Comparison of ENCODE assay signal across 1 cellular context in the genomic region with DNA sequence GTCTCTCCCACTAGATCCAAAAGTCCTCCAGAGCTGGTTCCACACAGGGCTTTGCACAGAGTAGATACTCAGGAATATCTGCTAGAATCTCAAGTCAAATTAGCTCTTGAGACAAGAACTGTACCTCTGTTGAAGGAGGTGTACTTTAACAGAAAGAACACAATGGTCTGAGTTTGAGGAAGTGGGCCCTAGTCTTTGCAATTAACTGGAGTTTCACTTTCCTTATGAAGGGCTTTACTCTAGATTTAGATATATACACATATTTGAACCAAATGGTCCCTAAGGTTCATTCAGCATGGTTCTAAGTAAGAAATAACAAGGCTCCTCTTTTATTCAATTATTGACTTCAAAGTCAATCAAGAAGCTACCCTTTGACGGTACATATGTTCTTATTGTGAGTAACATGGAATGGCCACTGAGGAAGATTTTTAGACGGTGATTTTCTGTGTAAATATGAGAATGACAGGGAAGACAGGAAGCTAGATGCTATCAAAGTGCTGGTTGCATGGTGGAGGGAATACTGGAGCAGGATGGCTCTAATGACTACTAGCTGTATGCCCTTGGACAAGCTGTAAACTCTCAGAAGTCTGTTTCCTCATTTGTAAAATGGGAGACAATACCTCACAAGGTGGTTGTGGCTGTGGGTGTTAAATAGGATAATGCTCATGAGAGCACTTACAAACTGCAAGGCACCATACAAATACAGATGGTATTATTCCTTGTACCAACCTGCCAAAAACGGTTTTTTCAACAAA.
TF ChIP-seq lines count a peak whose summit lies in the region.

No MANE protein-coding gene starts in this region.

TF ChIP-seq in GM12878, 131 proteins besides CTCF, POLR2A, EP300 and RAD21 (continued from another document and continues in another):
- TF ChIP-seq IRF3 (IDR thresholded peaks at IDR 0.05) (no peak), HDAC6 (IDR thresholded peaks at IDR 0.05; ENCODE audit: unreplicated experiment) (no peak), RELA (IDR thresholded peaks at IDR 0.05; ENCODE audit: borderline replicate concordance, partially characterized antibody) (peak; percentile 22), SMAD5 (IDR thresholded peaks at IDR 0.05; ENCODE audit: low read depth) (no peak), RBBP5 (conservative IDR thresholded peaks at IDR 0.05) (no peak), SPI1 (IDR thresholded peaks at IDR 0.05; ENCODE audit: borderline replicate concordance, insufficient read depth, low read depth, low read length) (peak; percentile 100), E2F8 (IDR thresholded peaks at IDR 0.05; ENCODE audit: low read depth, partially characterized antibody) (no peak), SRF (IDR thresholded peaks at IDR 0.05; ENCODE audit: low read depth in 2 of 2, low read length in 2 of 2) (0 out of 4 replicates have a peak, but pooled peaks of 1 of the 2 experiments have one; percentile 42), IRF4 (IDR thresholded peaks at IDR 0.05; ENCODE audit: low read depth, low read length) (peak; percentile 99), ELK1 (IDR thresholded peaks at IDR 0.05; ENCODE audit: low read depth, low read length) (no peak), NRF1 (conservative IDR thresholded peaks at IDR 0.05; ENCODE audit: low read depth, low read length) (no peak), ZNF592 (IDR thresholded peaks at IDR 0.05) (no peak), USF1 (IDR thresholded peaks at IDR 0.05; ENCODE audit: borderline replicate concordance, extremely low read length, insufficient read depth, low read depth, low read length) (no peak), CREM (IDR thresholded peaks at IDR 0.05; ENCODE audit: low read depth) (peak; percentile 91), CHD1 (IDR thresholded peaks at IDR 0.05; ENCODE audit: low read depth, low read length) (no peak), STAT1 (conservative IDR thresholded peaks at IDR 0.05) (no peak), SP1 (IDR thresholded peaks at IDR 0.05; ENCODE audit: low read depth, low read length) (peak; percentile 64), SREBF1 (IDR thresholded peaks at IDR 0.05; ENCODE audit: low read length) (no peak), TCF7 (IDR thresholded peaks at IDR 0.05; ENCODE audit: borderline replicate concordance) (peak; percentile 56), CHD4 (IDR thresholded peaks at IDR 0.05) (no peak), SMAD1 (IDR thresholded peaks at IDR 0.05; ENCODE audit: low read depth, partially characterized antibody) (no peak), ZBED1 (IDR thresholded peaks at IDR 0.05; ENCODE audit: borderline replicate concordance) (peak; percentile 85), MEF2A (IDR thresholded peaks at IDR 0.05; ENCODE audit: insufficient read depth, low read depth, low read length) (peak; percentile 91), GATAD2B (conservative IDR thresholded peaks at IDR 0.05; ENCODE audit: low read depth) (peak; percentile 53; the same call in 1 of the 2 replicates), MYC (IDR thresholded peaks at IDR 0.05; ENCODE audit: insufficient read depth, insufficient read length, insufficient replicate concordance, low read length, severe bottlenecking) (no peak), NFYA (IDR thresholded peaks at IDR 0.05; ENCODE audit: borderline replicate concordance, low read depth, low read length) (no peak), MEF2B (IDR thresholded peaks at IDR 0.05; ENCODE audit: partially characterized antibody, poor library complexity, severe bottlenecking) (peak; percentile 88), TCF12 (IDR thresholded peaks at IDR 0.05; ENCODE audit: low read depth, low read length) (0 out of 2 replicates have a peak, but pooled peaks have one; percentile 8), ZNF24 (IDR thresholded peaks at IDR 0.05) (peak; percentile 86), CREB1 (IDR thresholded peaks at IDR 0.05; ENCODE audit: low read depth) (no peak), KAT2A (conservative IDR thresholded peaks at IDR 0.05; ENCODE audit: control insufficient read depth, low read depth, low read length) (no peak), RAD51 (IDR thresholded peaks at IDR 0.05) (peak; percentile 35; the same call in 1 of the 2 replicates)
- TF ChIP-seq, protein P1, sequence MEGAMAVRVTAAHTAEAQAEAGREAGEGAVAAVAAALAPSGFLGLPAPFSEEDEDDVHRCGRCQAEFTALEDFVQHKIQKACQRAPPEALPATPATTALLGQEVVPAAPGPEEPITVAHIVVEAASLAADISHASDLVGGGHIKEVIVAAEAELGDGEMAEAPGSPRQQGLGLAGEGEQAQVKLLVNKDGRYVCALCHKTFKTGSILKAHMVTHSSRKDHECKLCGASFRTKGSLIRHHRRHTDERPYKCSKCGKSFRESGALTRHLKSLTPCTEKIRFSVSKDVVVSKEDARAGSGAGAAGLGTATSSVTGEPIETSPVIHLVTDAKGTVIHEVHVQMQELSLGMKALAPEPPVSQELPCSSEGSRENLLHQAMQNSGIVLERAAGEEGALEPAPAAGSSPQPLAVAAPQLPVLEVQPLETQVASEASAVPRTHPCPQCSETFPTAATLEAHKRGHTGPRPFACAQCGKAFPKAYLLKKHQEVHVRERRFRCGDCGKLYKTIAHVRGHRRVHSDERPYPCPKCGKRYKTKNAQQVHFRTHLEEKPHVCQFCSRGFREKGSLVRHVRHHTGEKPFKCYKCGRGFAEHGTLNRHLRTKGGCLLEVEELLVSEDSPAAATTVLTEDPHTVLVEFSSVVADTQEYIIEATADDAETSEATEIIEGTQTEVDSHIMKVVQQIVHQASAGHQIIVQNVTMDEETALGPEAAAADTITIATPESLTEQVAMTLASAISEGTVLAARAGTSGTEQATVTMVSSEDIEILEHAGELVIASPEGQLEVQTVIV (IDR thresholded peaks at IDR 0.05; ENCODE audit: borderline replicate concordance, partially characterized antibody), result no peak
- TF ChIP-seq, protein P2, sequence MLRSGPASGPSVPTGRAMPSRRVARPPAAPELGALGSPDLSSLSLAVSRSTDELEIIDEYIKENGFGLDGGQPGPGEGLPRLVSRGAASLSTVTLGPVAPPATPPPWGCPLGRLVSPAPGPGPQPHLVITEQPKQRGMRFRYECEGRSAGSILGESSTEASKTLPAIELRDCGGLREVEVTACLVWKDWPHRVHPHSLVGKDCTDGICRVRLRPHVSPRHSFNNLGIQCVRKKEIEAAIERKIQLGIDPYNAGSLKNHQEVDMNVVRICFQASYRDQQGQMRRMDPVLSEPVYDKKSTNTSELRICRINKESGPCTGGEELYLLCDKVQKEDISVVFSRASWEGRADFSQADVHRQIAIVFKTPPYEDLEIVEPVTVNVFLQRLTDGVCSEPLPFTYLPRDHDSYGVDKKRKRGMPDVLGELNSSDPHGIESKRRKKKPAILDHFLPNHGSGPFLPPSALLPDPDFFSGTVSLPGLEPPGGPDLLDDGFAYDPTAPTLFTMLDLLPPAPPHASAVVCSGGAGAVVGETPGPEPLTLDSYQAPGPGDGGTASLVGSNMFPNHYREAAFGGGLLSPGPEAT (IDR thresholded peaks at IDR 0.05; ENCODE audit: low read depth), result peak; percentile 65
- TF ChIP-seq, protein P3, sequence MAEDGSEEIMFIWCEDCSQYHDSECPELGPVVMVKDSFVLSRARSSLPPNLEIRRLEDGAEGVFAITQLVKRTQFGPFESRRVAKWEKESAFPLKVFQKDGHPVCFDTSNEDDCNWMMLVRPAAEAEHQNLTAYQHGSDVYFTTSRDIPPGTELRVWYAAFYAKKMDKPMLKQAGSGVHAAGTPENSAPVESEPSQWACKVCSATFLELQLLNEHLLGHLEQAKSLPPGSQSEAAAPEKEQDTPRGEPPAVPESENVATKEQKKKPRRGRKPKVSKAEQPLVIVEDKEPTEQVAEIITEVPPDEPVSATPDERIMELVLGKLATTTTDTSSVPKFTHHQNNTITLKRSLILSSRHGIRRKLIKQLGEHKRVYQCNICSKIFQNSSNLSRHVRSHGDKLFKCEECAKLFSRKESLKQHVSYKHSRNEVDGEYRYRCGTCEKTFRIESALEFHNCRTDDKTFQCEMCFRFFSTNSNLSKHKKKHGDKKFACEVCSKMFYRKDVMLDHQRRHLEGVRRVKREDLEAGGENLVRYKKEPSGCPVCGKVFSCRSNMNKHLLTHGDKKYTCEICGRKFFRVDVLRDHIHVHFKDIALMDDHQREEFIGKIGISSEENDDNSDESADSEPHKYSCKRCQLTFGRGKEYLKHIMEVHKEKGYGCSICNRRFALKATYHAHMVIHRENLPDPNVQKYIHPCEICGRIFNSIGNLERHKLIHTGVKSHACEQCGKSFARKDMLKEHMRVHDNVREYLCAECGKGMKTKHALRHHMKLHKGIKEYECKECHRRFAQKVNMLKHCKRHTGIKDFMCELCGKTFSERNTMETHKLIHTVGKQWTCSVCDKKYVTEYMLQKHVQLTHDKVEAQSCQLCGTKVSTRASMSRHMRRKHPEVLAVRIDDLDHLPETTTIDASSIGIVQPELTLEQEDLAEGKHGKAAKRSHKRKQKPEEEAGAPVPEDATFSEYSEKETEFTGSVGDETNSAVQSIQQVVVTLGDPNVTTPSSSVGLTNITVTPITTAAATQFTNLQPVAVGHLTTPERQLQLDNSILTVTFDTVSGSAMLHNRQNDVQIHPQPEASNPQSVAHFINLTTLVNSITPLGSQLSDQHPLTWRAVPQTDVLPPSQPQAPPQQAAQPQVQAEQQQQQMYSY (CRISPR knock-in tag; IDR thresholded peaks at IDR 0.05), result no peak
